ENCODE assay signal across 8 cellular contexts in genomic region chr20:33732166-33732970, GRCh38. TPM values are rescaled to one million over a fixed set of nuclear protein-coding genes. Genes with fewer than 3 reads are reported as not detected.
DNase-seq lines count a peak whose midpoint lies in the region; ATAC-seq and TF ChIP-seq lines count a peak whose summit lies in the region.

No MANE protein-coding gene starts in this region.

- H3K27me3 ChIP-seq in MM.1S (replicated peaks; ENCODE audit: insufficient read depth, low read length) (no peaks in the 10 kb centered on the region), body of pancreas (no peaks in the 10 kb centered on the region)

- H3K4me3 ChIP-seq in MM.1S (ENCODE audit: low read length) (peak overlapping the region; percentile 61), body of pancreas (peak overlapping the region; percentile 1 to 21)

- intact Hi-C loops in body of pancreas (cut with DNase I): no loop called here

- H3K9ac ChIP-seq in MM.1S (ENCODE audit: low read length): peak overlapping the region; percentile 59

- H3K4me1 ChIP-seq in MM.1S (ENCODE audit: low read length): peaks cover 4% of the 10 kb centered on the region; the same call in 1 of the 2 replicates
- H3K4me1 ChIP-seq in body of pancreas: peaks cover 32% of the 10 kb centered on the region

- no peaks in the 10 kb centered on the region; the same call in none of the 2 replicates for H3K79me2 ChIP-seq in MM.1S (ENCODE audit: low read length)

- H2AFZ ChIP-seq in MM.1S (ENCODE audit: low read length): peak overlapping the region; percentile 37

- ATAC-seq in body of pancreas: peak; percentile 87

- peaks cover 18% of the 10 kb centered on the region for H3F3A ChIP-seq in MM.1S (ENCODE audit: insufficient read depth, low read length)

- H3K9me2 ChIP-seq in MM.1S (replicated peaks; ENCODE audit: insufficient read depth, low read length): no peaks in the 10 kb centered on the region

- TF ChIP-seq POLR2A in GM10847 (IDR thresholded peaks at IDR 0.05; ENCODE audit: extremely low read depth, insufficient read length) (peak; percentile 45), body of pancreas (IDR thresholded peaks at IDR 0.05) (peak; percentile 69 to 78 (median 69))

- peak overlapping the region; percentile 83 for H3K27ac ChIP-seq in MM.1S (ENCODE audit: low read length)
- H3K27ac ChIP-seq in body of pancreas: peak overlapping the region; percentile 87 to 99 (median 98)

- TF ChIP-seq CTCF in MM.1S (IDR thresholded peaks at IDR 0.05; ENCODE audit: low read length): peak; percentile 25; the same call in 1 of the 2 replicates
- peak in 4 of 7 experiments; percentile 36 to 48 (median 42) for TF ChIP-seq CTCF in body of pancreas (IDR thresholded peaks at IDR 0.05)

- peaks cover 3% of the 10 kb centered on the region for H3K36me3 ChIP-seq in MM.1S (replicated peaks; ENCODE audit: insufficient read depth, low read length)
- no peaks in the 10 kb centered on the region for H3K36me3 ChIP-seq in body of pancreas (replicated peaks in 1 of 2; ENCODE audit: insufficient read depth in 1 of 2, low read depth in 2 of 2)

- no peaks in the 10 kb centered on the region for H4K20me1 ChIP-seq in MM.1S (ENCODE audit: insufficient read depth, low read length)

- H3K4me2 ChIP-seq in MM.1S (ENCODE audit: low read depth, low read length): peak overlapping the region; percentile 85

- 1% methylated on average over 19 to 44 of the region's 68 CpGs for WGBS in body of pancreas, 2 donors

- peak; percentile 45 for DNase-seq in H4 (ENCODE audit: low spot score)
- DNase-seq in MM.1S: peak; percentile 96
- DNase-seq in T-helper 2 cell: peak in 4 of 5 experiments; percentile 59 to 84 (median 78)
- peak; percentile 92 to 94 (median 92) for DNase-seq in body of pancreas
- DNase-seq in iPS-NIHi11 (ENCODE audit: low spot score): peak; percentile 89
- DNase-seq in stimulated activated CD4-positive, alpha-beta T cell treated with anti-CD3 and anti-CD28 coated beads, Interleukin-12 subunit alpha, Interleukin-12 subunit beta, amount 100 ng/mL, for 48 hours (ENCODE audit: low read depth in 2 of 3, low spot score in 1 of 3): peak; percentile 60 to 75 (median 61)
- DNase-seq in dermis blood vessel endothelial cell: no peak

- H3K9me3 ChIP-seq in MM.1S (replicated peaks; ENCODE audit: insufficient read depth, low read length) (0 out of 2 replicates have a peak, but pooled peaks cover 3% of the 10 kb centered on the region), body of pancreas (peaks cover 0 to 13% (median 0%) of the 10 kb centered on the region in 3 donors)

RNA-seq across cellular contexts. Expression of gene ZNF341, which starts 0.6 kb away (rescaled TPM):
- total RNA-seq in H4 (2014; rRNA removed; shearing (Covaris generic)): 0.68 and 0.81 TPM in 2 replicates
- total RNA-seq in body of pancreas: under 1 TPM; 0.33 to 0.78 TPM
- 1.9 and 2.4 TPM in 2 replicates for total RNA-seq in dermis blood vessel endothelial cell

RNA-seq across cellular contexts. Expression of gene PXMP4, which starts 12.3 kb away (rescaled TPM):
- 2.5 TPM in 2 replicates for total RNA-seq in H4 (2014; rRNA removed; shearing (Covaris generic))
- total RNA-seq in body of pancreas: 1 to 10 TPM; 3.3 to 5.2 TPM
- total RNA-seq in dermis blood vessel endothelial cell: 4.3 and 5.0 TPM in 2 replicates

RNA-seq across cellular contexts. Expression of gene E2F1, which starts 46.2 kb away (rescaled TPM):
- 15.1 and 17.0 TPM in 2 replicates for total RNA-seq in H4 (2014; rRNA removed; shearing (Covaris generic))
- total RNA-seq in body of pancreas (under 1 TPM in 1 of 2 donors, not detected in 1; 0.66 TPM), dermis blood vessel endothelial cell (11.2 and 16.1 TPM in 2 replicates)

RNA-seq across cellular contexts. Expression of gene NECAB3, which starts 58.1 kb away (rescaled TPM):
- total RNA-seq in H4 (2014; rRNA removed; shearing (Covaris generic)): 15.8 and 22.5 TPM in 2 replicates
- total RNA-seq in body of pancreas: 10 to 100 TPM; 41.8 to 92.3 TPM
- 10.2 and 12.4 TPM in 2 replicates for total RNA-seq in dermis blood vessel endothelial cell
